Comparison of ENCODE assay signal across 16 cellular contexts in genomic region chr20:278607-279571, GRCh38. TPM values are rescaled to one million over a fixed set of nuclear protein-coding genes. Genes with fewer than 3 reads are reported as not detected.
DNase-seq lines count a peak whose midpoint lies in the region; ATAC-seq and TF ChIP-seq lines count a peak whose summit lies in the region.
"Had no signal": no experiment of that assay in that cellular context is flagged by ENCODE, and none has a peak within 500 bp of the region (broad histone marks: within the 10 kb centered on the region; RNA-seq: fewer than 3 reads in every experiment).

No MANE protein-coding gene starts in this region.

- H3K27ac Mint-ChIP-seq in activated CD8-positive, alpha-beta T cell treated with anti-CD3 and anti-CD28 coated beads, Interleukin-2, amount 10 ng/mL, durations not matched to agents 7 days and 5 days: no peak overlapping the region
- no peak overlapping the region for H3K27ac Mint-ChIP-seq in memory B cell
- H3K27ac Mint-ChIP-seq: activated naive CD8-positive, alpha-beta T cell had no signal

- no peaks in the 10 kb centered on the region for H3K4me1 Mint-ChIP-seq in activated CD8-positive, alpha-beta T cell treated with anti-CD3 and anti-CD28 coated beads, Interleukin-2, amount 10 ng/mL, durations not matched to agents 7 days and 5 days (ENCODE audit: low read depth)
- no peaks in the 10 kb centered on the region for H3K4me1 Mint-ChIP-seq in memory B cell

- POLR2A ChIA-PET in activated CD8-positive, alpha-beta T cell treated with anti-CD3 and anti-CD28 coated beads, Interleukin-2, amount 10 ng/mL, durations not matched to agents 7 days and 5 days (lab: Charles Lee): no interaction called here

- H3K27me3 Mint-ChIP-seq in activated CD8-positive, alpha-beta T cell treated with anti-CD3 and anti-CD28 coated beads, Interleukin-2, amount 10 ng/mL, durations not matched to agents 7 days and 5 days (ENCODE audit: low read depth): no peaks in the 10 kb centered on the region
- no peaks in the 10 kb centered on the region for H3K27me3 Mint-ChIP-seq in memory B cell
- H3K27me3 Mint-ChIP-seq: activated naive CD8-positive, alpha-beta T cell had no signal

- ATAC-seq in activated CD8-positive, alpha-beta T cell treated with anti-CD3 and anti-CD28 coated beads, Interleukin-2, amount 10 ng/mL, durations not matched to agents 7 days and 5 days: no peak
- ATAC-seq in foreskin keratinocyte (peak; percentile 45), memory B cell (ENCODE audit: low read depth) (peak; percentile 44), HG03108 (IDR thresholded peaks at IDR 0.05; ENCODE audit: unreplicated experiment) (no peak), HG03097 (IDR thresholded peaks at IDR 0.05; ENCODE audit: low FRiP score, unreplicated experiment) (no peak), HG02610 (IDR thresholded peaks at IDR 0.05; ENCODE audit: unreplicated experiment) (no peak), HG02759 (IDR thresholded peaks at IDR 0.05; ENCODE audit: unreplicated experiment) (no peak)
- ATAC-seq: left colon, SK-N-SH treated with all-trans-retinoic acid at 6 μM for 48 hours had no signal

- peaks cover 4% of the 10 kb centered on the region for H3K27me3 ChIP-seq in foreskin keratinocyte

- CTCF ChIA-PET in activated CD8-positive, alpha-beta T cell treated with anti-CD3 and anti-CD28 coated beads, Interleukin-2, amount 10 ng/mL, durations not matched to agents 7 days and 5 days (lab: Charles Lee): interaction anchor here (0.6 to 1.4 kb wide), 4 partner anchors 11 to 55 kb away, joined by 3 to 5 read pairs (median 4); no protein-coding TSS in a partner anchor

- H3K27ac ChIP-seq in foreskin keratinocyte: no peak overlapping the region

- peak; percentile 0 for TF ChIP-seq CTCF in AG09319 (IDR thresholded peaks at IDR 0.05; ENCODE audit: low read depth, low read length)
- TF ChIP-seq CTCF in foreskin keratinocyte (conservative IDR thresholded peaks at IDR 0.05): peak; percentile 44

- H3K4me1 ChIP-seq in foreskin keratinocyte: no peaks in the 10 kb centered on the region

- H3K36me3 Mint-ChIP-seq in activated CD8-positive, alpha-beta T cell treated with anti-CD3 and anti-CD28 coated beads, Interleukin-2, amount 10 ng/mL, durations not matched to agents 7 days and 5 days (ENCODE audit: low read depth): peaks cover 2% of the 10 kb centered on the region
- peaks cover 11% of the 10 kb centered on the region for H3K36me3 Mint-ChIP-seq in memory B cell

- DNase-seq in AG09319 (ENCODE audit: extremely low read depth, low read depth) (no peak), foreskin keratinocyte (peak in 1 of 2 donors; percentile 34), memory B cell (ENCODE audit: low spot score in 2 of 2) (no peak)
- no peak for DNase-seq in activated CD8-positive, alpha-beta T cell treated with anti-CD3 and anti-CD28 coated beads, Interleukin-2, amount 10 ng/mL, durations not matched to agents 7 days and 5 days
- DNase-seq: activated CD4-positive, alpha-beta T cell treated with anti-CD3 and anti-CD28 coated beads, Interleukin-2, amount 50 U/mL, for 1 hour; EL; NCI-H1694 had no signal

- peak overlapping the region; percentile 34 for H3K4me3 Mint-ChIP-seq in activated CD8-positive, alpha-beta T cell treated with anti-CD3 and anti-CD28 coated beads, Interleukin-2, amount 10 ng/mL, durations not matched to agents 7 days and 5 days
- peak overlapping the region; percentile 68 for H3K4me3 Mint-ChIP-seq in memory B cell
- H3K4me3 Mint-ChIP-seq: activated naive CD8-positive, alpha-beta T cell had no signal

- no peaks in the 10 kb centered on the region for H3K9me3 Mint-ChIP-seq in activated CD8-positive, alpha-beta T cell treated with anti-CD3 and anti-CD28 coated beads, Interleukin-2, amount 10 ng/mL, durations not matched to agents 7 days and 5 days (ENCODE audit: insufficient read depth)
- no peaks in the 10 kb centered on the region for H3K9me3 Mint-ChIP-seq in memory B cell

RNA-seq across cellular contexts. Expression of gene C20orf96, which starts 11.7 kb away (rescaled TPM):
- total RNA-seq in activated CD8-positive, alpha-beta T cell treated with anti-CD3 and anti-CD28 coated beads, Interleukin-2, amount 10 ng/mL, durations not matched to agents 7 days and 5 days: 1 to 10 TPM; 6.8 to 8.5 TPM
- total RNA-seq in foreskin keratinocyte: 1.7 and 1.8 TPM in 2 replicates
- polyA plus RNA-seq in foreskin keratinocyte: 3.2 and 3.8 TPM in 2 replicates

RNA-seq across cellular contexts. Expression of gene ZCCHC3, which starts 18.5 kb away (rescaled TPM):
- 10 to 100 TPM; 28.4 to 29.0 TPM for total RNA-seq in activated CD8-positive, alpha-beta T cell treated with anti-CD3 and anti-CD28 coated beads, Interleukin-2, amount 10 ng/mL, durations not matched to agents 7 days and 5 days
- total RNA-seq in foreskin keratinocyte: 6.2 and 8.6 TPM in 2 replicates
- 7.1 and 9.6 TPM in 2 replicates for polyA plus RNA-seq in foreskin keratinocyte

RNA-seq across cellular contexts. Expression of gene DEFB132, which starts 21.4 kb away (rescaled TPM):
- total RNA-seq in activated CD8-positive, alpha-beta T cell treated with anti-CD3 and anti-CD28 coated beads, Interleukin-2, amount 10 ng/mL, durations not matched to agents 7 days and 5 days: not detected
- total RNA-seq in foreskin keratinocyte: not detected in 2 replicates
- not detected in 2 replicates for polyA plus RNA-seq in foreskin keratinocyte
- total RNA-seq: left colon, temporal lobe had no signal

RNA-seq across cellular contexts. Expression of gene SOX12, which starts 46.5 kb away (rescaled TPM):
- total RNA-seq in activated CD8-positive, alpha-beta T cell treated with anti-CD3 and anti-CD28 coated beads, Interleukin-2, amount 10 ng/mL, durations not matched to agents 7 days and 5 days: 1 to 10 TPM; 5.5 to 5.8 TPM
- 4.7 and 5.1 TPM in 2 replicates for total RNA-seq in foreskin keratinocyte
- 7.1 and 8.2 TPM in 2 replicates for polyA plus RNA-seq in foreskin keratinocyte

RNA-seq across cellular contexts. Expression of gene DEFB129, which starts 51.8 kb away (rescaled TPM):
- not detected for total RNA-seq in activated CD8-positive, alpha-beta T cell treated with anti-CD3 and anti-CD28 coated beads, Interleukin-2, amount 10 ng/mL, durations not matched to agents 7 days and 5 days
- not detected in 2 replicates for total RNA-seq in foreskin keratinocyte
- not detected in 2 replicates for polyA plus RNA-seq in foreskin keratinocyte
- total RNA-seq: left colon, omental fat pad, temporal lobe had no signal

Comparison
In these comparisons a context has a peak if more than half of its experiments do, and no peak if none do; other contexts are left out.
1. ATAC-seq: peak in foreskin keratinocyte (single experiment) and memory B cell (single experiment); none in activated CD8-positive, alpha-beta T cell treated with anti-CD3 and anti-CD28 coated beads, Interleukin-2, amount 10 ng/mL, durations not matched to agents 7 days and 5 days (single experiment), HG03108 (single experiment), HG03097 (single experiment), HG02610 (single experiment) and HG02759 (single experiment).